8 cellular contexts compared by ENCODE assay signal in genomic region chr17:48012151-48012520, GRCh38.
DNase-seq lines count a peak whose midpoint lies in the region; ATAC-seq and TF ChIP-seq lines count a peak whose summit lies in the region.

No MANE protein-coding gene starts in this region.

- no peak for ATAC-seq in HG03025 (IDR thresholded peaks at IDR 0.05; ENCODE audit: low FRiP score, unreplicated experiment)

- H3K4me1 ChIP-seq in parathyroid adenoma: peaks cover 19% of the 10 kb centered on the region

- H3K9ac ChIP-seq in parathyroid adenoma: no peak overlapping the region

- no peaks in the 10 kb centered on the region for H3K9me3 ChIP-seq in parathyroid adenoma (ENCODE audit: control insufficient read depth, low read length)

- H3K27me3 ChIP-seq in parathyroid adenoma (ENCODE audit: control insufficient read depth, insufficient read depth, low read length): no peaks in the 10 kb centered on the region

- peak overlapping the region; percentile 92 for H2AFZ ChIP-seq in parathyroid adenoma

- TF ChIP-seq CTCF in HFF-Myc (IDR thresholded peaks at IDR 0.05; ENCODE audit: low read depth, low read length, missing control alignments) (no peak), fibroblast of pulmonary artery (IDR thresholded peaks at IDR 0.05; ENCODE audit: low read length, missing control alignments) (no peak), parathyroid adenoma (IDR thresholded peaks at IDR 0.05) (no peak)

- H3K4me3 ChIP-seq in HFF-Myc (replicated peaks; ENCODE audit: low read depth, low read length): peak overlapping the region; percentile 28
- peak overlapping the region; percentile 30 for H3K4me3 ChIP-seq in fibroblast of pulmonary artery (replicated peaks; ENCODE audit: low read depth, low read length)
- no peak overlapping the region for H3K4me3 ChIP-seq in parathyroid adenoma (ENCODE audit: low read depth, low read length)

- H3K27ac ChIP-seq in parathyroid adenoma: no peak overlapping the region

- DNase-seq in AG20443 (ENCODE audit: low spot score): peak; percentile 83
- peak; percentile 24 for DNase-seq in HFF-Myc (ENCODE audit: extremely low read depth, low read depth)
- peak; percentile 90 for DNase-seq in NCI-H748 treated with DMSO at 0.1 percent for 48 hours (lab: John Stamatoyannopoulos, UW)
- DNase-seq in activated T-cell treated with anti-CD3 and anti-CD28 coated beads for 48 hours (ENCODE audit: low read depth): peak; percentile 65
- DNase-seq in fibroblast of pulmonary artery (ENCODE audit: low read depth): no peak
- DNase-seq in dedifferentiated amniotic fluid mesenchymal stem cell (ENCODE audit: extremely low spot score): no peak

- no peaks in the 10 kb centered on the region for H3K36me3 ChIP-seq in parathyroid adenoma (ENCODE audit: control insufficient read depth, insufficient read depth, low read length)

- peak overlapping the region; percentile 64 for H3K4me2 ChIP-seq in parathyroid adenoma (ENCODE audit: low read length)

- no peaks in the 10 kb centered on the region for H3K79me2 ChIP-seq in parathyroid adenoma

Comparison
In these comparisons a context has a peak if more than half of its experiments do, and no peak if none do; other contexts are left out.
1. DNase-seq: peak in AG20443 (single experiment), HFF-Myc (single experiment), NCI-H748 treated with DMSO at 0.1 percent for 48 hours (single experiment) and activated T-cell treated with anti-CD3 and anti-CD28 coated beads for 48 hours (single experiment); none in fibroblast of pulmonary artery (single experiment) and dedifferentiated amniotic fluid mesenchymal stem cell (single experiment).